In the genomic region with DNA sequence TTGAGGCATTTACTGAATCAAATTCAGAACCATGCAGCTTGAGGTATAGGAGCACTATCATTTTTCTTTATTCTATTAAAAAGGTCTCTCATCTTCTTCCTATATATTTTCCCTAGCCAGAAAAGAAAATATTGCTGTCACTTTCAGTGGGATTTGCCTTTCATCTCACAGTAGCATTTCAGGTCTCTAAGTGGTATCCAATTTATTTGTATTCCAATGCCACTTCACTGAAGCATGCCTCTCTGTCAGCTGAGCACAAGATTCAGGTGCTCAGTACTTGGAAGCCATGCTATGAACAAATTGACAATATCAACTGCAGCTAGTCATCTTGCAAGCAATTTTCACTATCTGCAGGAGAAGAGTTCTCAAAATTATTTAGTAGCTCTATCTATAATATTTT, we compare ENCODE assay signal across 19 cellular contexts.
"Had no signal": no experiment of that assay in that cellular context is flagged by ENCODE, and none has a peak within 500 bp of the region (broad histone marks: within the 10 kb centered on the region; RNA-seq: fewer than 3 reads in every experiment).

No MANE protein-coding gene starts in this region.

- DNase-seq: nephron progenitor cell; occipital lobe; ovary; posterior cingulate gyrus; psoas muscle; right cardiac atrium; right lobe of liver; sigmoid colon; small intestine; stimulated activated CD4-positive, alpha-beta T cell treated with anti-CD3 and anti-CD28 coated beads, Interleukin-15, amount 100 ng/mL, for 24 hours; stimulated activated CD4-positive, alpha-beta T cell treated with anti-CD3 and anti-CD28 coated beads, Interleukin-2, amount 100 ng/mL, for 24 hours; stimulated activated CD4-positive, alpha-beta T cell treated with anti-CD3 and anti-CD28 coated beads, Interleukin-2, amount 100 ng/mL, for 48 hours; stimulated activated CD4-positive, alpha-beta T cell treated with anti-CD3 and anti-CD28 coated beads, Interleukin-4, amount 100 ng/mL, for 24 hours; stimulated activated naive B cell treated with anti-CD40 and anti-IgM and Interleukin-4, amounts not matched to agents 10 μg/mL and 1 μg/mL and 100 μg/mL, for 72 hours; stimulated activated naive CD4-positive, alpha-beta T cell treated with Interleukin-2 at 50 U/mL for 16 hours; stomach; thyroid gland; trophoblast cell; upper lobe of left lung had no signal
